8 cellular contexts compared by ENCODE assay signal in the genomic region with DNA sequence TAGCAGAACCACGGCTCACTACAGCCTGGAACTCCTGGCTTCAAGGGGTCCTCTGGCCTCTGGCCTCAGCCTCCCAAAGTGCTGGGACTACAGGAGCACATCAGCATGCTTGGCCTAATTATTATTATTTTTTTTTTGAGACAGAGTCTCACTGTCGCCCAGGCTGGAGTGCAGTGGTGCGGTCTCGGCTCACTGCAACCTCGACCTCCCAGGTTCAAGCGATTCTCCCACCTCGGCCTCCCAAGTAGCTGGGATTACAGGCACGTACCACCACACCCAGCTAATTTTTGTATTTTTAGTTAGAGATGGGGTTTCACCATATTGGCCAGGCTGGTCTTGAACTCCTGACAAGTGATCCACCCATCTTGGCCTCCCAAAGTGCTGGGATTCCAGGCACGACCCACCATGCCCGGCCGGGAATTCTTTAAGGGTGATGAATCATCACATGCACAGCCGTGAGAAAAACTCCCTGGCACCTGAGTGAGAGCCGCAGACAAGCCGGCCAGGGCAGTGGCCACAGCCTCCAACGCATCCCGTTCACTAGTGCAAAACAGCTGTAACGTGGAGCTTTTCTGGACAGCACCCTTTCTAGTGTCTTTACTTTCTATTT. TPM values are rescaled to one million over a fixed set of nuclear protein-coding genes. Genes with fewer than 3 reads are reported as not detected.
DNase-seq lines count a peak whose midpoint lies in the region; ATAC-seq and TF ChIP-seq lines count a peak whose summit lies in the region.
"Not testable (repeated sequence)": the region's sequence is repeated elsewhere in the genome, so short reads cannot be mapped to it uniquely, and the experiment has no call there.

No MANE protein-coding gene starts in this region.

- not testable (repeated sequence) for TF ChIP-seq POLR2A in heart left ventricle (IDR thresholded peaks at IDR 0.05)

- H2AK5ac ChIP-seq in H9 (ENCODE audit: insufficient read length, low read length) = not testable (repeated sequence)

- H3K56ac ChIP-seq in H9 (ENCODE audit: insufficient read length, low read depth, low read length) = not testable (repeated sequence)

- H3K18ac ChIP-seq in H9 (ENCODE audit: insufficient read length, low read depth, low read length) = not testable (repeated sequence)

- H2BK20ac ChIP-seq in H9 (ENCODE audit: low read depth, low read length, poor library complexity, severe bottlenecking) = not testable (repeated sequence)

- peaks cover 23% of the 10 kb centered on the region for H3K4me1 ChIP-seq in H9 (ENCODE audit: insufficient read depth, low read length)
- H3K4me1 ChIP-seq in PC-9 (replicated peaks; ENCODE audit: insufficient read depth) = peaks cover 35% of the 10 kb centered on the region
- peaks cover 51% of the 10 kb centered on the region for H3K4me1 ChIP-seq in mammary epithelial cell (ENCODE audit: insufficient read depth, low read length)
- peaks cover 14 to 88% (median 81%) of the 10 kb centered on the region in 12 donors for H3K4me1 ChIP-seq in heart left ventricle
- H3K4me1 ChIP-seq in mucosa of rectum (ENCODE audit: control insufficient read depth in 2 of 2, insufficient read depth in 2 of 2, low read length in 2 of 2) = peaks cover 60 to 63% of the 10 kb centered on the region in 2 donors

- WGBS in H9 (ENCODE audit: extremely low coverage, insufficient read length, low lambda C conversion rate) = no CpG with 5 or more reads among the region's 17 CpGs
- 23% methylated on average over 12 of the region's 17 CpGs for WGBS in mammary epithelial cell (ENCODE audit: low coverage, missing lambda C conversion rate)
- 53 to 59% (median 56%) methylated on average over 17 of the region's 17 CpGs for WGBS in heart left ventricle, 4 donors

- H3K4me3 ChIP-seq in PC-9 (peak overlapping the region; percentile 75; the same call in 1 of the 2 replicates), mammary epithelial cell (replicated peaks in 1 of 3; ENCODE audit: insufficient read depth in 1 of 3, low read depth in 2 of 3, low read length in 3 of 3) (peak overlapping the region; percentile 23 to 97 (median 96)), heart left ventricle (peak overlapping the region in 5 of 12 donors; percentile 94 to 98 (median 95)), mucosa of rectum (ENCODE audit: low read length in 2 of 2) (peak overlapping the region in 1 of 2 donors; percentile 95)

- not testable (repeated sequence) for H3K36me3 ChIP-seq in PC-9 (ENCODE audit: low read depth); mammary epithelial cell (ENCODE audit: insufficient read depth, low read length); heart left ventricle; mucosa of rectum (ENCODE audit: control insufficient read depth in 2 of 2, insufficient read depth in 2 of 2, low read length in 2 of 2)

- not testable (repeated sequence) for H3K4me3 Mint-ChIP-seq in H9
- H3K4me3 Mint-ChIP-seq in activated CD8-positive, alpha-beta T cell treated with anti-CD3 and anti-CD28 coated beads, Interleukin-2, amount 10 ng/mL, durations not matched to agents 7 days and 5 days = peak overlapping the region; percentile 84
- H3K4me3 Mint-ChIP-seq in stimulated activated effector memory CD8-positive, alpha-beta T cell treated with anti-CD3 and anti-CD28 coated beads, Interleukin-12 subunit alpha, Interleukin-12 subunit beta, amount 100 ng/mL, for 72 hours = peak overlapping the region; percentile 89

- in situ Hi-C loops in mammary epithelial cell (cut with MboI; ENCODE audit: low sequenced_read_pairs in 2 of 2) = not testable (repeated sequence)

- H3K27ac ChIP-seq in H9 (ENCODE audit: insufficient read length, low read depth, low read length) = not testable (repeated sequence)
- H3K27ac ChIP-seq in PC-9 (peak overlapping the region; percentile 81), mammary epithelial cell (ENCODE audit: insufficient read depth, low read depth, low read length) (peak overlapping the region; percentile 97), heart left ventricle (peak overlapping the region in 9 of 12 donors; percentile 0 to 99 (median 96)), mucosa of rectum (ENCODE audit: low read depth in 2 of 2, low read length in 2 of 2) (peak overlapping the region; percentile 13 to 93)

- H3K4me2 ChIP-seq in H9 (ENCODE audit: insufficient read depth, insufficient read length, low read length) (peak overlapping the region; percentile 100), PC-9 (peak overlapping the region; percentile 96), mammary epithelial cell (ENCODE audit: insufficient read depth, low read depth, low read length) (peak overlapping the region; percentile 98)

- not testable (repeated sequence) for ATAC-seq in activated CD8-positive, alpha-beta T cell treated with anti-CD3 and anti-CD28 coated beads, Interleukin-2, amount 10 ng/mL, durations not matched to agents 7 days and 5 days; heart left ventricle; stimulated activated effector memory CD8-positive, alpha-beta T cell treated with anti-CD3 and anti-CD28 coated beads, Interleukin-12 subunit alpha, Interleukin-12 subunit beta, amount 100 ng/mL, for 72 hours

- not testable (repeated sequence) for H3K9ac ChIP-seq in H9 (ENCODE audit: extremely low read depth, insufficient read length, low read length)
- H3K9ac ChIP-seq in mammary epithelial cell (ENCODE audit: insufficient read depth, low read length) (peak overlapping the region; percentile 99), mucosa of rectum (ENCODE audit: low read depth in 1 of 2, low read length in 2 of 2) (peak overlapping the region in 1 of 2 donors; percentile 91)

- intact Hi-C loops in PC-9 (cut with micrococcal nuclease; ENCODE audit: unreplicated experiment); mammary epithelial cell (cut with micrococcal nuclease): not testable (repeated sequence)
- intact Hi-C loops in heart left ventricle (cut with DNase I) = loop anchor here in 3 of 10 donors (2.0 to 10.0 kb wide), 2 partner anchors 16 to 48 kb away; a partner anchor contains a TSS

- not testable (repeated sequence) for TF ChIP-seq CTCF in H9 (conservative IDR thresholded peaks at IDR 0.05); PC-9 (conservative IDR thresholded peaks at IDR 0.05); mammary epithelial cell (conservative IDR thresholded peaks at IDR 0.05 in 1 of 2, IDR thresholded peaks at IDR 0.05 in 1 of 2; ENCODE audit: extremely low read depth in 1 of 2, insufficient read depth in 1 of 2, low read depth in 1 of 2, low read length in 2 of 2); heart left ventricle (IDR thresholded peaks at IDR 0.05)

- dilution Hi-C loops in mammary epithelial cell (cut with HindIII; ENCODE audit: low sequenced_read_pairs) = not testable (repeated sequence)

- H4K5ac ChIP-seq in H9 (ENCODE audit: insufficient read length, low read depth, low read length) = not testable (repeated sequence)

- H3K9me3 ChIP-seq in H9 (ENCODE audit: control insufficient read depth, low read depth, low read length); PC-9 (ENCODE audit: insufficient read depth, low read depth); mammary epithelial cell (replicated peaks; ENCODE audit: insufficient read depth, low read length); heart left ventricle; mucosa of rectum (ENCODE audit: control insufficient read depth in 2 of 2, low read length in 2 of 2): not testable (repeated sequence)

- BruUV-seq in PC-9 (replicated peaks; lab: Mats Ljungman, UMichigan) = TSS peak; percentile 1
- not testable (repeated sequence) for BruUV-seq in mammary epithelial cell (replicated peaks; lab: Mats Ljungman, UMichigan)

- not testable (repeated sequence) for H3K9me3 Mint-ChIP-seq in H9; activated CD8-positive, alpha-beta T cell treated with anti-CD3 and anti-CD28 coated beads, Interleukin-2, amount 10 ng/mL, durations not matched to agents 7 days and 5 days (ENCODE audit: insufficient read depth); stimulated activated effector memory CD8-positive, alpha-beta T cell treated with anti-CD3 and anti-CD28 coated beads, Interleukin-12 subunit alpha, Interleukin-12 subunit beta, amount 100 ng/mL, for 72 hours

- H3F3A ChIP-seq in PC-9 (ENCODE audit: insufficient read depth, low read depth) = peaks cover 24% of the 10 kb centered on the region; the same call in 1 of the 2 replicates

- not testable (repeated sequence) for H3K27me3 Mint-ChIP-seq in H9 (ENCODE audit: low read depth); activated CD8-positive, alpha-beta T cell treated with anti-CD3 and anti-CD28 coated beads, Interleukin-2, amount 10 ng/mL, durations not matched to agents 7 days and 5 days (ENCODE audit: low read depth)

- H3K9me2 ChIP-seq in PC-9 (ENCODE audit: insufficient read depth) = not testable (repeated sequence)

- H2BK12ac ChIP-seq in H9 (ENCODE audit: insufficient read length, low read depth, low read length) = not testable (repeated sequence)

- not testable (repeated sequence) for H3K79me1 ChIP-seq in H9 (ENCODE audit: insufficient read depth, low read depth, low read length, poor library complexity, severe bottlenecking)

- DNase-seq in AG08396 (ENCODE audit: low spot score) (peak; percentile 69), H9 (peak; percentile 58), PC-9 (peak; percentile 77 to 83), mammary epithelial cell (peak; percentile 91), heart left ventricle (peak in 1 of 5 donors; percentile 42)
- not testable (repeated sequence) for DNase-seq in activated CD8-positive, alpha-beta T cell treated with anti-CD3 and anti-CD28 coated beads, Interleukin-2, amount 10 ng/mL, durations not matched to agents 7 days and 5 days; stimulated activated effector memory CD8-positive, alpha-beta T cell treated with anti-CD3 and anti-CD28 coated beads, Interleukin-12 subunit alpha, Interleukin-12 subunit beta, amount 100 ng/mL, for 72 hours (ENCODE audit: low spot score in 2 of 2)

- peaks cover 83% of the 10 kb centered on the region for H3K79me2 ChIP-seq in H9 (ENCODE audit: insufficient read depth, low read length)
- peaks cover 96% of the 10 kb centered on the region for H3K79me2 ChIP-seq in PC-9 (ENCODE audit: low read depth)
- peaks cover 97% of the 10 kb centered on the region for H3K79me2 ChIP-seq in mammary epithelial cell (ENCODE audit: insufficient read depth, low read length)

- H3K23me2 ChIP-seq in H9 (ENCODE audit: insufficient read length, low read depth, low read length, poor library complexity, severe bottlenecking) = peaks cover 29% of the 10 kb centered on the region

- H3K14ac ChIP-seq in H9 (ENCODE audit: insufficient read depth, low read length) = not testable (repeated sequence)

- POLR2A ChIA-PET in PC-9 (lab: Charles Lee; ENCODE audit: unreplicated experiment) = not testable (repeated sequence)
- POLR2A ChIA-PET in activated CD8-positive, alpha-beta T cell treated with anti-CD3 and anti-CD28 coated beads, Interleukin-2, amount 10 ng/mL, durations not matched to agents 7 days and 5 days (lab: Charles Lee) = interaction anchor here (1.3 to 7.2 kb wide), 2 partner anchors 13 to 31 kb away, joined by 3 to 82 read pairs; a partner anchor contains a TSS

- H2AFZ ChIP-seq in H9 (ENCODE audit: low read length); PC-9; mammary epithelial cell (ENCODE audit: low read depth, low read length): not testable (repeated sequence)

- H3K27ac Mint-ChIP-seq in H9 = 0 out of 7 replicates have a peak overlapping the region, but pooled peaks of 1 of the 3 experiments have one; percentile 14
- peak overlapping the region; percentile 89 for H3K27ac Mint-ChIP-seq in activated CD8-positive, alpha-beta T cell treated with anti-CD3 and anti-CD28 coated beads, Interleukin-2, amount 10 ng/mL, durations not matched to agents 7 days and 5 days
- H3K27ac Mint-ChIP-seq in stimulated activated effector memory CD8-positive, alpha-beta T cell treated with anti-CD3 and anti-CD28 coated beads, Interleukin-12 subunit alpha, Interleukin-12 subunit beta, amount 100 ng/mL, for 72 hours = peak overlapping the region; percentile 84

- not testable (repeated sequence) for H2BK120ac ChIP-seq in H9 (ENCODE audit: low read depth, low read length, poor library complexity, severe bottlenecking)

- H3K4ac ChIP-seq in H9 (ENCODE audit: low read depth, low read length) = not testable (repeated sequence)

- not testable (repeated sequence) for H4K8ac ChIP-seq in H9 (replicated peaks; ENCODE audit: insufficient read length, low read depth, low read length)

- H3T11ph ChIP-seq in H9 (ENCODE audit: low read length) = not testable (repeated sequence)

- H3K36me3 Mint-ChIP-seq in H9 (ENCODE audit: insufficient read depth in 1 of 3, low read depth in 3 of 3) = not testable (repeated sequence)
- peaks cover 32% of the 10 kb centered on the region for H3K36me3 Mint-ChIP-seq in activated CD8-positive, alpha-beta T cell treated with anti-CD3 and anti-CD28 coated beads, Interleukin-2, amount 10 ng/mL, durations not matched to agents 7 days and 5 days (ENCODE audit: low read depth)
- H3K36me3 Mint-ChIP-seq in stimulated activated effector memory CD8-positive, alpha-beta T cell treated with anti-CD3 and anti-CD28 coated beads, Interleukin-12 subunit alpha, Interleukin-12 subunit beta, amount 100 ng/mL, for 72 hours = peaks cover 46% of the 10 kb centered on the region

- H3K4me1 Mint-ChIP-seq in H9 = peaks cover 64 to 65% of the 10 kb centered on the region in 2 experiments
- H3K4me1 Mint-ChIP-seq in activated CD8-positive, alpha-beta T cell treated with anti-CD3 and anti-CD28 coated beads, Interleukin-2, amount 10 ng/mL, durations not matched to agents 7 days and 5 days (ENCODE audit: low read depth) = peaks cover 78% of the 10 kb centered on the region
- H3K4me1 Mint-ChIP-seq in stimulated activated effector memory CD8-positive, alpha-beta T cell treated with anti-CD3 and anti-CD28 coated beads, Interleukin-12 subunit alpha, Interleukin-12 subunit beta, amount 100 ng/mL, for 72 hours = peaks cover 72% of the 10 kb centered on the region

- not testable (repeated sequence) for H2BK5ac ChIP-seq in H9 (ENCODE audit: insufficient read length, low read length)

- H4K91ac ChIP-seq in H9 (ENCODE audit: insufficient read length, low read depth, low read length) = not testable (repeated sequence)

- not testable (repeated sequence) for H3K23ac ChIP-seq in H9 (ENCODE audit: insufficient read length, low read depth, low read length)

- H2BK15ac ChIP-seq in H9 (ENCODE audit: low read depth, low read length) = not testable (repeated sequence)

- H4K20me1 ChIP-seq in H9 (ENCODE audit: control insufficient read depth, insufficient read depth, insufficient read length) (peaks cover 12% of the 10 kb centered on the region), PC-9 (ENCODE audit: insufficient read depth) (peaks cover 72% of the 10 kb centered on the region), mammary epithelial cell (ENCODE audit: insufficient read depth, low read length) (peaks cover 27% of the 10 kb centered on the region)

- not testable (repeated sequence) for H3K27me3 ChIP-seq in H9 (ENCODE audit: insufficient read depth, low read length); PC-9 (ENCODE audit: insufficient read depth, low read depth); mammary epithelial cell (ENCODE audit: insufficient read depth, low read length); heart left ventricle; mucosa of rectum (ENCODE audit: control insufficient read depth in 2 of 2, insufficient read depth in 2 of 2, low read length in 2 of 2)

- CTCF ChIA-PET in PC-9 (lab: Charles Lee) = interaction anchor here (0.9 kb wide), 1 partner anchor 15 kb away, joined by 3 read pairs; a partner anchor contains a TSS
- CTCF ChIA-PET in activated CD8-positive, alpha-beta T cell treated with anti-CD3 and anti-CD28 coated beads, Interleukin-2, amount 10 ng/mL, durations not matched to agents 7 days and 5 days (lab: Charles Lee) = interaction anchor here (9.2 to 13.5 kb wide), 3 partner anchors 13 to 22 kb away, joined by 100 to 182 read pairs (median 105); a partner anchor contains a TSS
- CTCF ChIA-PET in mammary epithelial cell (lab: Charles Lee; ENCODE audit: low non-redundant PET) = not testable (repeated sequence)

RNA-seq across cellular contexts. Expression of a gene that starts 3.1 kb away (rescaled TPM):
- total RNA-seq in H9 (2021) (85.9 TPM in 2 replicates), PC-9 (2021) (56.4 and 61.4 TPM in 2 replicates), mammary epithelial cell (10 to 100 TPM; 38.7 to 53.2 TPM), heart left ventricle (10 to 100 TPM; 27.5 to 46.2 (median 38.9) TPM)
- total RNA-seq in activated CD8-positive, alpha-beta T cell treated with anti-CD3 and anti-CD28 coated beads, Interleukin-2, amount 10 ng/mL, durations not matched to agents 7 days and 5 days = 10 to 100 TPM; 69.6 to 74.0 TPM
- polyA plus RNA-seq in mammary epithelial cell (13.6 TPM), heart left ventricle (10 to 100 TPM; 16.5 to 20.1 TPM)
- 31.4 TPM for polyA minus RNA-seq in mammary epithelial cell

RNA-seq across cellular contexts. Expression of a gene that starts 14.8 kb away (rescaled TPM):
- total RNA-seq in H9 (2021) (60.9 and 62.9 TPM in 2 replicates), PC-9 (2021) (45.7 and 49.7 TPM in 2 replicates), mammary epithelial cell (10 to 100 TPM; 34.5 to 43.2 TPM), heart left ventricle (10 to 100 TPM; 14.7 to 22.2 (median 16.3) TPM)
- total RNA-seq in activated CD8-positive, alpha-beta T cell treated with anti-CD3 and anti-CD28 coated beads, Interleukin-2, amount 10 ng/mL, durations not matched to agents 7 days and 5 days = 10 to 100 TPM; 37.3 to 39.7 TPM
- polyA plus RNA-seq in mammary epithelial cell (29.7 TPM), heart left ventricle (10 to 100 TPM in 1 of 2 donors, 1 to 10 TPM in 1; 6.2 to 15.8 TPM)
- 47.5 TPM for polyA minus RNA-seq in mammary epithelial cell

RNA-seq across cellular contexts. Expression of a gene that starts 29.3 kb away (rescaled TPM):
- total RNA-seq in H9 (2021) (19.9 and 20.9 TPM in 2 replicates), PC-9 (2021) (0.20 and 0.22 TPM in 2 replicates), mammary epithelial cell (under 1 TPM; 0.33 to 0.67 TPM), heart left ventricle (1 to 10 TPM in 3 of 9 donors, under 1 TPM in 6; 0.16 to 6.6 (median 0.67) TPM)
- total RNA-seq in activated CD8-positive, alpha-beta T cell treated with anti-CD3 and anti-CD28 coated beads, Interleukin-2, amount 10 ng/mL, durations not matched to agents 7 days and 5 days = 10 to 100 TPM; 57.8 to 69.7 TPM
- polyA plus RNA-seq in mammary epithelial cell (0.09 TPM), heart left ventricle (1 to 10 TPM; 1.7 to 2.6 TPM)
- polyA minus RNA-seq in mammary epithelial cell = not detected
